1 cellular context compared by ENCODE assay signal in genomic region chr3:94431831-94432230, GRCh38.
TF ChIP-seq lines count a peak whose summit lies in the region.

No MANE protein-coding gene starts in this region.

TF ChIP-seq in GM23338, 12 proteins besides CTCF, POLR2A, EP300 and RAD21 (continued from another document):
- TF ChIP-seq EZH2phosphoT487 (IDR thresholded peaks at IDR 0.05; ENCODE audit: unreplicated experiment) (no peak), EZH2 (IDR thresholded peaks at IDR 0.05; ENCODE audit: low read depth, unreplicated experiment) (no peak), ZNF331 (CRISPR knock-in tag; IDR thresholded peaks at IDR 0.05; ENCODE audit: low read depth) (no peak), ETS1 (IDR thresholded peaks at IDR 0.05) (no peak), REST (IDR thresholded peaks at IDR 0.05; ENCODE audit: unreplicated experiment) (no peak), CREB1 (CRISPR knock-in tag; IDR thresholded peaks at IDR 0.05; ENCODE audit: low read depth) (no peak), ZNF114 (CRISPR knock-in tag; IDR thresholded peaks at IDR 0.05) (no peak), JUNB (IDR thresholded peaks at IDR 0.05; ENCODE audit: unreplicated experiment) (no peak)
TF ChIP-seq in GM23338: peak in this region for 0.
